Comparison of ENCODE assay signal across 17 cellular contexts in genomic region chr3:71879089-71879488, GRCh38.
"Had no signal": no experiment of that assay in that cellular context is flagged by ENCODE, and none has a peak within 500 bp of the region (broad histone marks: within the 10 kb centered on the region; RNA-seq: fewer than 3 reads in every experiment).

No MANE protein-coding gene starts in this region.

- H3K27me3 ChIP-seq: neutrophil, uterus had no signal

- H3K4me2 ChIP-seq: hepatocyte had no signal

- H3K79me2 ChIP-seq: hepatocyte had no signal

- H3K4me3 ChIP-seq: hepatocyte, left ventricle myocardium inferior, mucosa of descending colon, uterus had no signal

- H3K36me3 ChIP-seq: left ventricle myocardium inferior, neutrophil, uterus had no signal

- DNase-seq: activated B cell treated with CpG ODN at 0.5 μM for 24 hours; activated CD4-positive, alpha-beta T cell treated with anti-CD3 and anti-CD28 coated beads for 48 hours; activated CD8-positive, alpha-beta T cell treated with anti-CD3 and anti-CD28 coated beads for 36 hours; activated effector memory CD4-positive, alpha-beta T cell treated with anti-CD3 and anti-CD28 coated beads, Interleukin-2, amount 50 U/mL, for 16 hours; activated T-cell treated with anti-CD3 and anti-CD28 coated beads, Interleukin-2, amount 50 U/mL, for 4 hours; amniotic stem cell; kidney; left ventricle myocardium inferior; mucosa of descending colon; naive thymus-derived CD4-positive, alpha-beta T cell; retina; T-helper 1 cell; T1000; uterus had no signal

- H3K4me1 ChIP-seq: uterus had no signal

- H2AFZ ChIP-seq: hepatocyte had no signal

- H3K9me3 ChIP-seq: left ventricle myocardium inferior, mucosa of descending colon, neutrophil, uterus had no signal

- ATAC-seq: activated CD8-positive, alpha-beta T cell treated with anti-CD3 and anti-CD28 coated beads for 36 hours; activated T-cell treated with anti-CD3 and anti-CD28 coated beads, Interleukin-2, amount 50 U/mL, for 4 hours; mucosa of descending colon; naive thymus-derived CD4-positive, alpha-beta T cell; stimulated activated memory B cell treated with anti-CD40 and anti-IgM and Interleukin-4, amounts not matched to agents 10 μg/mL and 1 μg/mL and 100 μg/mL, for 72 hours had no signal

- H3K27ac ChIP-seq: hepatocyte, left ventricle myocardium inferior, neutrophil, uterus had no signal
